Comparison of ENCODE assay signal across 18 cellular contexts in genomic region chr2:38892819-38893218, GRCh38. TPM values are rescaled to one million over a fixed set of nuclear protein-coding genes. Genes with fewer than 3 reads are reported as not detected.
"Had no signal": no experiment of that assay in that cellular context is flagged by ENCODE, and none has a peak within 500 bp of the region (broad histone marks: within the 10 kb centered on the region; RNA-seq: fewer than 3 reads in every experiment).

No MANE protein-coding gene starts in this region.

- H3K27ac Mint-ChIP-seq: activated CD4-positive, alpha-beta T cell treated with anti-CD3 and anti-CD28 coated beads, Interleukin-2, amount 10 ng/mL, durations not matched to agents 7 days and 5 days; activated naive CD8-positive, alpha-beta T cell; activated T-helper 2 cell treated with anti-CD3 and anti-CD28 coated beads, Interferon-gamma antibody, Interleukin-2, Interleukin-4, amounts not matched to agents 10 μg/mL and 5 μg/mL and 100 μg/mL, durations not matched to agents 14 hours and 24 hours and 36 hours; memory B cell; natural killer cell; stimulated activated memory B cell treated with anti-CD40 and anti-IgM and Interleukin-4, amounts not matched to agents 10 μg/mL and 1 μg/mL and 100 μg/mL, for 72 hours; T-helper 17 cell had no signal

- H3K27ac ChIP-seq: coronary artery, esophagus squamous epithelium, neutrophil, parathyroid adenoma, transverse colon, vagina had no signal

- H3K27me3 ChIP-seq: esophagus squamous epithelium, neutrophil, transverse colon, vagina had no signal

- H3K9ac ChIP-seq: parathyroid adenoma had no signal

- H3K9me3 Mint-ChIP-seq: activated CD4-positive, alpha-beta T cell treated with anti-CD3 and anti-CD28 coated beads, Interleukin-2, amount 10 ng/mL, durations not matched to agents 7 days and 5 days; activated T-helper 2 cell treated with anti-CD3 and anti-CD28 coated beads, Interferon-gamma antibody, Interleukin-2, Interleukin-4, amounts not matched to agents 10 μg/mL and 5 μg/mL and 100 μg/mL, durations not matched to agents 14 hours and 24 hours and 36 hours; brain; central memory CD8-positive, alpha-beta T cell; memory B cell; natural killer cell; stimulated activated memory B cell treated with anti-CD40 and anti-IgM and Interleukin-4, amounts not matched to agents 10 μg/mL and 1 μg/mL and 100 μg/mL, for 72 hours had no signal

- H3K36me3 ChIP-seq: esophagus squamous epithelium, neutrophil, transverse colon, vagina had no signal

- ATAC-seq: left ventricle myocardium superior; natural killer cell; stimulated activated memory B cell treated with anti-CD40 and anti-IgM and Interleukin-4, amounts not matched to agents 10 μg/mL and 1 μg/mL and 100 μg/mL, for 72 hours; T-helper 17 cell had no signal

- H3K9me3 ChIP-seq: esophagus squamous epithelium, neutrophil, transverse colon, vagina had no signal

- H2AFZ ChIP-seq: parathyroid adenoma had no signal

- H3K4me3 ChIP-seq: coronary artery, esophagus squamous epithelium, transverse colon, vagina had no signal

- H3K4me1 Mint-ChIP-seq: activated CD4-positive, alpha-beta T cell treated with anti-CD3 and anti-CD28 coated beads, Interleukin-2, amount 10 ng/mL, durations not matched to agents 7 days and 5 days; brain; central memory CD8-positive, alpha-beta T cell; memory B cell; natural killer cell; stimulated activated memory B cell treated with anti-CD40 and anti-IgM and Interleukin-4, amounts not matched to agents 10 μg/mL and 1 μg/mL and 100 μg/mL, for 72 hours had no signal

- H3K27me3 Mint-ChIP-seq: activated naive CD8-positive, alpha-beta T cell; brain had no signal

- DNase-seq: activated CD4-positive, alpha-beta T cell treated with anti-CD3 and anti-CD28 coated beads, Interleukin-2, amount 10 ng/mL, durations not matched to agents 7 days and 5 days; effector CD4-positive, alpha-beta T cell; esophagus squamous epithelium; hippocampal formation; left ventricle myocardium superior; natural killer cell; T-helper 17 cell; transverse colon had no signal

- H3K36me3 Mint-ChIP-seq: brain; memory B cell; natural killer cell; stimulated activated memory B cell treated with anti-CD40 and anti-IgM and Interleukin-4, amounts not matched to agents 10 μg/mL and 1 μg/mL and 100 μg/mL, for 72 hours had no signal

- H3K4me1 ChIP-seq: esophagus squamous epithelium, parathyroid adenoma, transverse colon, vagina had no signal

- H3K4me3 Mint-ChIP-seq: activated CD4-positive, alpha-beta T cell treated with anti-CD3 and anti-CD28 coated beads, Interleukin-2, amount 10 ng/mL, durations not matched to agents 7 days and 5 days; activated naive CD8-positive, alpha-beta T cell; brain; central memory CD8-positive, alpha-beta T cell; memory B cell; natural killer cell; stimulated activated memory B cell treated with anti-CD40 and anti-IgM and Interleukin-4, amounts not matched to agents 10 μg/mL and 1 μg/mL and 100 μg/mL, for 72 hours; T-helper 17 cell had no signal

RNA-seq across cellular contexts. Expression of gene ARHGEF33, which starts 3.1 kb away (rescaled TPM):
- total RNA-seq: activated CD4-positive, alpha-beta T cell treated with anti-CD3 and anti-CD28 coated beads, Interleukin-2, amount 10 ng/mL, durations not matched to agents 7 days and 5 days; T-helper 17 cell had no signal
